ENCODE assay signal across 8 cellular contexts in genomic region chr19:55641376-55642152, GRCh38. TPM values are rescaled to one million over a fixed set of nuclear protein-coding genes. Genes with fewer than 3 reads are reported as not detected.
DNase-seq lines count a peak whose midpoint lies in the region; ATAC-seq and TF ChIP-seq lines count a peak whose summit lies in the region.

No MANE protein-coding gene starts in this region.

- POLR2A ChIA-PET in GM10248 (lab: Yijun Ruan, JAX), result interaction anchor here (0.7 kb wide), 1 partner anchor 672 kb away, joined by 4 read pairs; no protein-coding TSS in a partner anchor

- TF ChIP-seq CTCF in GM10248 (IDR thresholded peaks at IDR 0.05; ENCODE audit: control extremely low read depth, extremely low read depth, low read depth, missing control alignments), result no peak
- TF ChIP-seq CTCF in prostate gland (IDR thresholded peaks at IDR 0.05), result no peak

- H3K4me1 ChIP-seq in prostate gland (replicated peaks), result peaks cover 32% of the 10 kb centered on the region

- H3K36me3 ChIP-seq in KOPT-K1 (ENCODE audit: insufficient read depth, low read length), result peaks cover 19% of the 10 kb centered on the region
- no peaks in the 10 kb centered on the region for H3K36me3 ChIP-seq in prostate gland

- H3K9me3 ChIP-seq in KOPT-K1 (ENCODE audit: insufficient read depth, low read length, poor library complexity, severe bottlenecking) (no peaks in the 10 kb centered on the region), prostate gland (no peaks in the 10 kb centered on the region)

- CTCF ChIA-PET in GM10248 (lab: Yijun Ruan, JAX), result interaction anchor here (1.9 to 5.0 kb wide), 3 partner anchors 8 to 13 kb away, joined by 9 to 31 read pairs (median 10); partner anchors contain the start of gene U2AF2

- peak; percentile 42 for DNase-seq in GM10248 (ENCODE audit: extremely low spot score)
- DNase-seq in activated CD8-positive, alpha-beta memory T cell treated with anti-CD3 and anti-CD28 coated beads, Interleukin-2, amount 50 U/mL, for 4 hours, result peak; percentile 34
- DNase-seq in glomerular visceral epithelial cell (ENCODE audit: extremely low spot score), result peak; percentile 46
- DNase-seq in prostate gland (ENCODE audit: low spot score), result no peak
- no peak for DNase-seq in NCI-H2029 treated with DMSO at 0.1 percent for 48 hours (lab: John Stamatoyannopoulos, UW)
- DNase-seq in effector CD8-positive, alpha-beta T cell (lab: John Stamatoyannopoulos, UW), result no peak

- no peak for TF ChIP-seq POLR2A in prostate gland (IDR thresholded peaks at IDR 0.05)

- no peaks in the 10 kb centered on the region for H3K27me3 ChIP-seq in prostate gland (replicated peaks; ENCODE audit: insufficient read depth)

- peak overlapping the region; percentile 72 for H3K27ac ChIP-seq in KOPT-K1 (ENCODE audit: low read depth, low read length, poor library complexity, severe bottlenecking)
- peak overlapping the region; percentile 93 to 95 for H3K27ac ChIP-seq in prostate gland

- no peak for ATAC-seq in HG03280 (IDR thresholded peaks at IDR 0.05; ENCODE audit: unreplicated experiment)

- intact Hi-C loops in prostate gland (cut with DNase I), result no loop called here

- peak overlapping the region; percentile 85 to 91 for H3K4me3 ChIP-seq in prostate gland

- WGBS in prostate gland, result 1% methylated on average over 31 of the region's 31 CpGs

RNA-seq across cellular contexts. Expression of gene ZNF580, which starts 0.8 kb away (rescaled TPM):
- 10 to 100 TPM; 49.7 to 70.5 TPM for total RNA-seq in prostate gland

RNA-seq across cellular contexts. Expression of gene ZNF581, which starts 1.9 kb away (rescaled TPM):
- total RNA-seq in prostate gland, result 10 to 100 TPM; 19.7 to 20.6 TPM

RNA-seq across cellular contexts. Expression of gene CCDC106, which starts 6.4 kb away (rescaled TPM):
- 10 to 100 TPM; 17.7 to 70.2 TPM for total RNA-seq in prostate gland

RNA-seq across cellular contexts. Expression of gene U2AF2, which starts 13.3 kb away (rescaled TPM):
- total RNA-seq in prostate gland, result 100 to 1,000 TPM in 1 of 2 donors, 10 to 100 TPM in 1; 99.2 to 224 TPM

RNA-seq across cellular contexts. Expression of gene ZNF784, which starts 17.2 kb away (rescaled TPM):
- 10 to 100 TPM in 1 of 2 donors, 1 to 10 TPM in 1; 8.9 to 17.2 TPM for total RNA-seq in prostate gland

Comparison
In these comparisons a context has a peak if more than half of its experiments do, and no peak if none do; other contexts are left out.
1. DNase-seq: peak in GM10248 (single experiment), activated CD8-positive, alpha-beta memory T cell treated with anti-CD3 and anti-CD28 coated beads, Interleukin-2, amount 50 U/mL, for 4 hours (single experiment) and glomerular visceral epithelial cell (single experiment); none in prostate gland (single experiment), NCI-H2029 treated with DMSO at 0.1 percent for 48 hours (single experiment) and effector CD8-positive, alpha-beta T cell (single experiment).